31 cellular contexts compared by ENCODE assay signal in the genomic region with DNA sequence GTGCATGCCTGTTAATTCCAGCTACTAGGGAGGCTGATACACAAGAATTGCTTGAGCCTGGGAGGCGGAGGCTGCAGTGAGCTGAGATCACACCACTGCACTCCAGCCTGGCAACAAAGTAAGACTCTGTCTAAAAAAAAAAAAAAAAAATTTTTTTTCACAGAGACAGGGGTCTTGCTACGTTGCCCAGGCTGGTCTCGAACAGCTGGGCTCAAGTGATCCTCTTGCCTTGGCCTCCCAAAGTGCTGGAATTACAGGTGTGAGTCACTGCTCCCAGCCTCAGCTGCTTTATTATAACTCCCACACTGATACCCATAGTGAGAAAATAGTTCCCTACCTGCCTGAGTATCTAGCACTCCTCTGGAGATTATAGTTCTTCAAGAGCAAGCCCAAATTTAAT.
"Had no signal": no experiment of that assay in that cellular context is flagged by ENCODE, and none has a peak within 500 bp of the region (broad histone marks: within the 10 kb centered on the region; RNA-seq: fewer than 3 reads in every experiment).

No MANE protein-coding gene starts in this region.

- H3K4me1 Mint-ChIP-seq: natural killer cell; nephron; neural progenitor cell; stimulated activated memory B cell treated with anti-CD40 and anti-IgM and Interleukin-4, amounts not matched to agents 10 μg/mL and 1 μg/mL and 100 μg/mL, for 72 hours; stimulated activated naive CD8-positive, alpha-beta T cell treated with anti-CD3 and anti-CD28 coated beads, Interleukin-15, amount 100 ng/mL, for 72 hours had no signal

- H3K9me3 ChIP-seq: ovary, psoas muscle, spleen, suprapubic skin, testis, tibial artery, transverse colon, upper lobe of right lung, uterus had no signal

- H3K9me3 Mint-ChIP-seq: natural killer cell; nephron; neural progenitor cell; stimulated activated memory B cell treated with anti-CD40 and anti-IgM and Interleukin-4, amounts not matched to agents 10 μg/mL and 1 μg/mL and 100 μg/mL, for 72 hours; stimulated activated naive CD8-positive, alpha-beta T cell treated with anti-CD3 and anti-CD28 coated beads, Interleukin-15, amount 100 ng/mL, for 72 hours; type B pancreatic cell had no signal

- H3K4me2 ChIP-seq: neural progenitor cell, smooth muscle cell had no signal

- H3K4me3 ChIP-seq: neural progenitor cell, ovary, psoas muscle, skin epidermis, smooth muscle cell, spleen, suprapubic skin, testis, tibial artery, transverse colon, upper lobe of right lung, uterus had no signal

- H2AFZ ChIP-seq: neural progenitor cell, parathyroid adenoma had no signal

- H3K36me3 ChIP-seq: neural progenitor cell, ovary, uterus had no signal

- H3K9ac ChIP-seq: neural progenitor cell, parathyroid adenoma had no signal

- H3K4me3 Mint-ChIP-seq: natural killer cell; nephron; neural progenitor cell; stimulated activated memory B cell treated with anti-CD40 and anti-IgM and Interleukin-4, amounts not matched to agents 10 μg/mL and 1 μg/mL and 100 μg/mL, for 72 hours; stimulated activated naive CD8-positive, alpha-beta T cell treated with anti-CD3 and anti-CD28 coated beads, Interleukin-15, amount 100 ng/mL, for 72 hours; type B pancreatic cell had no signal

- ATAC-seq: natural killer cell; psoas muscle; right cardiac atrium; sciatic nerve; stimulated activated memory B cell treated with anti-CD40 and anti-IgM and Interleukin-4, amounts not matched to agents 10 μg/mL and 1 μg/mL and 100 μg/mL, for 72 hours; stimulated activated naive CD8-positive, alpha-beta T cell treated with anti-CD3 and anti-CD28 coated beads, Interleukin-15, amount 100 ng/mL, for 72 hours; stimulated activated naive CD8-positive, alpha-beta T cell treated with anti-CD3 and anti-CD28 coated beads, Interleukin-15, Interleukin-2, amounts not matched to agents 100 U/mL and 50 U/mL, for 24 hours; upper lobe of right lung had no signal

- H3K27me3 ChIP-seq: neural progenitor cell, ovary, spleen, suprapubic skin, testis, tibial artery, transverse colon, upper lobe of right lung, uterus had no signal

- H3K4me1 ChIP-seq: neural progenitor cell, parathyroid adenoma, psoas muscle, suprapubic skin, testis, tibial artery, transverse colon, upper lobe of right lung, uterus had no signal

- DNase-seq: natural killer cell; occipital lobe; ovary; posterior cingulate gyrus; psoas muscle; right cardiac atrium; spleen; stimulated activated CD4-positive, alpha-beta T cell treated with anti-CD3 and anti-CD28 coated beads, Interleukin-12 subunit alpha, Interleukin-12 subunit beta, amount 100 ng/mL, for 4 hours; stimulated activated CD4-positive, alpha-beta T cell treated with anti-CD3 and anti-CD28 coated beads, Interleukin-1b, Interleukin-23, amount 100 ng/mL, for 48 hours; stimulated activated CD4-positive, alpha-beta T cell treated with anti-CD3 and anti-CD28 coated beads, Interleukin-4, amount 100 ng/mL, for 1 hour; stimulated activated CD4-positive, alpha-beta T cell treated with anti-CD3 and anti-CD28 coated beads, Interleukin-4, amount 100 ng/mL, for 4 hours; stimulated activated CD8-positive, alpha-beta memory T cell treated with anti-CD3 and anti-CD28 coated beads, Interleukin-4, amount 100 ng/mL, for 48 hours; stimulated activated naive CD4-positive, alpha-beta T cell; stimulated activated naive CD8-positive, alpha-beta T cell treated with anti-CD3 and anti-CD28 coated beads, Interleukin-15, amount 100 ng/mL, for 72 hours; stimulated activated naive CD8-positive, alpha-beta T cell treated with anti-CD3 and anti-CD28 coated beads, Interleukin-15, Interleukin-2, amounts not matched to agents 100 U/mL and 50 U/mL, for 24 hours; substantia nigra; testis; tibial artery; transverse colon; upper lobe of right lung; uterus had no signal

- H3K27me3 Mint-ChIP-seq: progenitor cell of endocrine pancreas; stimulated activated memory B cell treated with anti-CD40 and anti-IgM and Interleukin-4, amounts not matched to agents 10 μg/mL and 1 μg/mL and 100 μg/mL, for 72 hours; stimulated activated naive CD8-positive, alpha-beta T cell treated with anti-CD3 and anti-CD28 coated beads, Interleukin-15, amount 100 ng/mL, for 72 hours; type B pancreatic cell had no signal

- H3K79me2 ChIP-seq: parathyroid adenoma had no signal

- H3K27ac ChIP-seq: neural progenitor cell, ovary, parathyroid adenoma, psoas muscle, skin epidermis, spleen, suprapubic skin, testis, tibial artery, transverse colon, upper lobe of right lung, uterus had no signal

- H3K27ac Mint-ChIP-seq: natural killer cell; nephron; progenitor cell of endocrine pancreas; stimulated activated memory B cell treated with anti-CD40 and anti-IgM and Interleukin-4, amounts not matched to agents 10 μg/mL and 1 μg/mL and 100 μg/mL, for 72 hours; stimulated activated naive CD8-positive, alpha-beta T cell treated with anti-CD3 and anti-CD28 coated beads, Interleukin-15, amount 100 ng/mL, for 72 hours; type B pancreatic cell had no signal
